8 cellular contexts compared by ENCODE assay signal in genomic region chrX:153763989-153764755, GRCh38. TPM values are rescaled to one million over a fixed set of nuclear protein-coding genes. Genes with fewer than 3 reads are reported as not detected.
DNase-seq lines count a peak whose midpoint lies in the region; ATAC-seq and TF ChIP-seq lines count a peak whose summit lies in the region.

Gene PLXNB3, plus strand, starts transcription at chrX:153764249. Its CDS starts 1,287 bp downstream, at chrX:153765536.

- no peaks in the 10 kb centered on the region for H3K4me1 Mint-ChIP-seq in type B pancreatic cell (ENCODE audit: unreplicated experiment)

- intact Hi-C loops in Right ventricle myocardium inferior (cut with DNase I): loop anchor here (1.0 kb wide), 1 partner anchor 189 kb away; no protein-coding TSS in a partner anchor
- intact Hi-C loops in posterior cingulate gyrus (cut with DNase I): loop anchor here (1.0 kb wide), 3 partner anchors 164 to 189 kb away; no protein-coding TSS in a partner anchor

- H3K36me3 Mint-ChIP-seq in type B pancreatic cell: no peaks in the 10 kb centered on the region

- ATAC-seq in GM18511 (IDR thresholded peaks at IDR 0.05; ENCODE audit: unreplicated experiment): peak; percentile 63
- peak; percentile 84 for ATAC-seq in Right ventricle myocardium inferior

- no peak within 1 kb of the TSS for H3K27ac Mint-ChIP-seq in type B pancreatic cell

- no peaks in the 10 kb centered on the region for H3K9me3 Mint-ChIP-seq in type B pancreatic cell

- TF ChIP-seq CTCF in type B pancreatic cell (conservative IDR thresholded peaks at IDR 0.05): peak; percentile 84

- DNase-seq in A172 (ENCODE audit: low spot score): peak; percentile 80
- peak; percentile 38 for DNase-seq in MV-4-11 (lab: John Stamatoyannopoulos, UW)
- peak; percentile 80 for DNase-seq in SW480 (ENCODE audit: low spot score)
- peak; percentile 32 for DNase-seq in activated naive CD8-positive, alpha-beta T cell treated with anti-CD3 and anti-CD28 coated beads, Interleukin-2, amount 50 U/mL, for 16 hours (ENCODE audit: low read depth, low spot score)
- DNase-seq in Right ventricle myocardium inferior (ENCODE audit: missing footprints): peak; percentile 89
- DNase-seq in posterior cingulate gyrus: peak; percentile 76 to 98 (median 88)
- no peak for DNase-seq in type B pancreatic cell (ENCODE audit: extremely low spot score, unreplicated experiment)

- no peak within 1 kb of the TSS for H3K4me3 Mint-ChIP-seq in type B pancreatic cell

- no peaks in the 10 kb centered on the region for H3K27me3 Mint-ChIP-seq in type B pancreatic cell

RNA-seq across cellular contexts. Expression of gene PLXNB3, which starts in this region (rescaled TPM):
- 13.8 and 14.3 TPM in 2 replicates for total RNA-seq in A172 (2014; rRNA removed; shearing (Covaris generic))
- total RNA-seq in Right ventricle myocardium inferior: 2.3 TPM
- 1.2 and 1.4 TPM in 2 replicates for total RNA-seq in type B pancreatic cell (ENCODE audit: low replicate concordance)
